In the genomic region with DNA sequence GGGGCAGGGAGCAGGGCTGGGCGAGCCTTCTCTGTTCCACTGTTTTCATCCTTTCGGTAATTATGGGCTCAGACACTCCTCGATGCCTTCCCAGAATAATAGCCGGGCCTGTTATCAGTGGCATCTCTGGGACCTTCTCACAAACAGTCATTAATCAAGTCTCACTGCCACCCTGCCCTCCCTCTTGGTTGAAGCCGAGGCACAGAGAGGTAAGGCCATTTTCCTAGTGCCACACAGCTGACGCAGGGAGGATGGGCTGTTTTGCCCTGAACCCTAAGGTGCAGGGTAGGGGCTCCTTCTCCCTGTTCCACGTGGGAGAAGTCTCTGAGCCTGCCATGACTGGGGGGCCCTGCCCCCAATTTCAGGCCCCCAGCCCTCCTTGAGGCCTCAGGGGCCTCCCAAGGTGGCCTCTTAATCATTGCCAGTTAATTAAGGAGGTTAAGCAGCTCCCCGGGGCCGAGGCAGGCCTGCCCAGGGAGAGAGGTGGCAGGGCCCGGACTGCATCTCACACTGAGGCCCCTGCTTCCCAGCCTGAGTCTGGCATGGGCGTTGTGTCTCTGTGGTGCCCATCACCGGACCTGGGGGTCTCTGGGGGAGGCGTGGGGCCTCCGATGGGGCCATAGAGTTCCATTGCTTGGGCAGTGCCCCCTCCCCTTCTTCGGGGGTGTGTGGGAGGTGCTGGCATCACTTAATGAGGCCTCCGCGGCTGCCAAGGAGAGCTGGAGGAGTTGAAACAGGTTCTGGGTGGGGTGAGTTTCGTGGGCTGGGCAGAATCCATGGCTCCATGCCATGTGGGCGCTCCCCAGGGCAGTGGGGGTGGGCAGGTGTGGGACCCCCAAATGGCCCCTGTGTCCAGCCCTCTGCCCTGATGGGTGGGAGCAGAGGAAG, we compare ENCODE assay signal across 20 cellular contexts. TPM values are rescaled to one million over a fixed set of nuclear protein-coding genes. Genes with fewer than 3 reads are reported as not detected.
A peak's percentile ranks its signal among the peaks of the same experiment; 100 is the strongest.
DNase-seq lines count a peak whose midpoint lies in the region; TF ChIP-seq lines count a peak whose summit lies in the region.
"Had no signal": no experiment of that assay in that cellular context is flagged by ENCODE, and none has a peak within 500 bp of the region (broad histone marks: within the 10 kb centered on the region; RNA-seq: fewer than 3 reads in every experiment).

No MANE protein-coding gene starts in this region.

- H3K4me2 ChIP-seq in mammary epithelial cell (ENCODE audit: insufficient read depth, low read depth, low read length) = no peak overlapping the region

- H3K27ac ChIP-seq in breast epithelium = peak overlapping the region; percentile 63 to 79
- no peak overlapping the region for H3K27ac ChIP-seq in mammary epithelial cell (ENCODE audit: insufficient read depth, low read depth, low read length)
- peak overlapping the region; percentile 57 for H3K27ac ChIP-seq in vagina
- H3K27ac ChIP-seq: SK-N-MC had no signal

- H3K36me3 Mint-ChIP-seq in MCF 10A (ENCODE audit: insufficient read depth, unreplicated experiment) = peaks cover 7% of the 10 kb centered on the region
- no peaks in the 10 kb centered on the region for H3K36me3 Mint-ChIP-seq in mesothelial cell of epicardium
- H3K36me3 Mint-ChIP-seq: CD8-positive, alpha-beta memory T cell had no signal

- intact Hi-C loops in breast epithelium (cut with DNase I; ENCODE audit: low total_unique reads) (no loop called here), MCF 10A (cut with micrococcal nuclease) (no loop called here), mammary epithelial cell (cut with micrococcal nuclease) (no loop called here), vagina (cut with DNase I) (no loop called here)

- dilution Hi-C loops in mammary epithelial cell (cut with HindIII; ENCODE audit: low sequenced_read_pairs) = loop anchor here (5.0 kb wide), 1 partner anchor 36 kb away; no protein-coding TSS in a partner anchor

- TF ChIP-seq POLR2A in breast epithelium (IDR thresholded peaks at IDR 0.05) = no peak
- TF ChIP-seq POLR2A in vagina (IDR thresholded peaks at IDR 0.05) = no peak

- H3K27me3 Mint-ChIP-seq in MCF 10A (ENCODE audit: insufficient read depth, unreplicated experiment) = no peaks in the 10 kb centered on the region
- no peaks in the 10 kb centered on the region for H3K27me3 Mint-ChIP-seq in mesothelial cell of epicardium (ENCODE audit: low read depth)

- peak overlapping the region; percentile 64 for H2AFZ ChIP-seq in mammary epithelial cell (ENCODE audit: low read depth, low read length)

- H3K9me3 ChIP-seq in breast epithelium (no peaks in the 10 kb centered on the region), mammary epithelial cell (replicated peaks; ENCODE audit: insufficient read depth, low read length) (no peaks in the 10 kb centered on the region), vagina (no peaks in the 10 kb centered on the region)
- H3K9me3 ChIP-seq: BLaER1 treated with 17β-estradiol and CSF1 and Interleukin-3, amounts not matched to agents 10 nM and 100 nM had no signal

- POLR2A ChIA-PET in MCF 10A (lab: Yijun Ruan, JAX) = no interaction called here

- H3K27ac Mint-ChIP-seq in MCF 10A (ENCODE audit: low read depth, unreplicated experiment) = no peak overlapping the region
- H3K27ac Mint-ChIP-seq in mesothelial cell of epicardium = peak overlapping the region; percentile 61
- H3K27ac Mint-ChIP-seq: HFFc6 had no signal

- H3K36me3 ChIP-seq in breast epithelium (no peaks in the 10 kb centered on the region), mammary epithelial cell (ENCODE audit: insufficient read depth, low read length) (no peaks in the 10 kb centered on the region), vagina (no peaks in the 10 kb centered on the region)
- H3K36me3 ChIP-seq: BLaER1 treated with 17β-estradiol and CSF1 and Interleukin-3, amounts not matched to agents 10 nM and 100 nM had no signal

- H3K4me3 ChIP-seq in breast epithelium = no peak overlapping the region
- H3K4me3 ChIP-seq in mammary epithelial cell (replicated peaks in 1 of 3; ENCODE audit: insufficient read depth in 1 of 3, low read depth in 2 of 3, low read length in 3 of 3) = no peak overlapping the region
- H3K4me3 ChIP-seq in vagina = no peak overlapping the region
- H3K4me3 ChIP-seq: BLaER1 treated with 17β-estradiol and CSF1 and Interleukin-3, amounts not matched to agents 10 nM and 100 nM; SK-N-MC had no signal

- TF ChIP-seq CTCF in breast epithelium (IDR thresholded peaks at IDR 0.05) = no peak
- TF ChIP-seq CTCF in MCF 10A (IDR thresholded peaks at IDR 0.05; ENCODE audit: unreplicated experiment) = no peak
- TF ChIP-seq CTCF in mammary epithelial cell (conservative IDR thresholded peaks at IDR 0.05 in 1 of 2, IDR thresholded peaks at IDR 0.05 in 1 of 2; ENCODE audit: extremely low read depth in 1 of 2, insufficient read depth in 1 of 2, low read depth in 1 of 2, low read length in 2 of 2) = no peak
- no peak for TF ChIP-seq CTCF in mesothelial cell of epicardium (IDR thresholded peaks at IDR 0.05; ENCODE audit: unreplicated experiment)
- no peak for TF ChIP-seq CTCF in vagina (IDR thresholded peaks at IDR 0.05)

- BruUV-seq in MCF 10A (replicated peaks; lab: Mats Ljungman, UMichigan) (no TSS peak), mammary epithelial cell (replicated peaks; lab: Mats Ljungman, UMichigan) (no TSS peak)

- H3K79me2 ChIP-seq in mammary epithelial cell (ENCODE audit: insufficient read depth, low read length) = no peaks in the 10 kb centered on the region

- H3K4me1 ChIP-seq in breast epithelium (peaks cover 0 to 14% of the 10 kb centered on the region in 2 donors), mammary epithelial cell (ENCODE audit: insufficient read depth, low read length) (peaks cover 14% of the 10 kb centered on the region), vagina (peaks cover 13% of the 10 kb centered on the region)

- no peaks in the 10 kb centered on the region for H4K20me1 ChIP-seq in mammary epithelial cell (ENCODE audit: insufficient read depth, low read length)
- H4K20me1 ChIP-seq: BLaER1 treated with 17β-estradiol and CSF1 and Interleukin-3, amounts not matched to agents 10 nM and 100 nM had no signal

- in situ Hi-C loops in mammary epithelial cell (cut with MboI; ENCODE audit: low sequenced_read_pairs in 2 of 2) = no loop called here

- H3K9me3 Mint-ChIP-seq in MCF 10A (ENCODE audit: unreplicated experiment) = no peaks in the 10 kb centered on the region
- no peaks in the 10 kb centered on the region for H3K9me3 Mint-ChIP-seq in mesothelial cell of epicardium
- H3K9me3 Mint-ChIP-seq: CD8-positive, alpha-beta memory T cell; HFFc6 had no signal

- no peak overlapping the region for H3K9ac ChIP-seq in mammary epithelial cell (ENCODE audit: insufficient read depth, low read length)

- 35% methylated on average over 7 of the region's 19 CpGs for WGBS in mammary epithelial cell (ENCODE audit: low coverage, missing lambda C conversion rate)

- CTCF ChIA-PET in MCF 10A (lab: Yijun Ruan, JAX) (interaction anchor here (0.6 to 1.6 kb wide), 3 partner anchors 10 to 1321 kb away, joined by 3 to 4 read pairs (median 4); no protein-coding TSS in a partner anchor), mammary epithelial cell (lab: Charles Lee; ENCODE audit: low non-redundant PET) (no interaction called here)

- no peak overlapping the region for H3K4me3 Mint-ChIP-seq in MCF 10A (ENCODE audit: unreplicated experiment)
- H3K4me3 Mint-ChIP-seq in mesothelial cell of epicardium = no peak overlapping the region
- H3K4me3 Mint-ChIP-seq: CD8-positive, alpha-beta memory T cell; HFFc6 had no signal

- no peaks in the 10 kb centered on the region for H3K4me1 Mint-ChIP-seq in MCF 10A (ENCODE audit: insufficient read depth, unreplicated experiment)
- H3K4me1 Mint-ChIP-seq in mesothelial cell of epicardium = peaks cover 4% of the 10 kb centered on the region
- H3K4me1 Mint-ChIP-seq: CD8-positive, alpha-beta memory T cell had no signal

- H3K27me3 ChIP-seq in breast epithelium (no peaks in the 10 kb centered on the region), mammary epithelial cell (ENCODE audit: insufficient read depth, low read length) (no peaks in the 10 kb centered on the region), vagina (no peaks in the 10 kb centered on the region)
- H3K27me3 ChIP-seq: BLaER1 treated with 17β-estradiol and CSF1 and Interleukin-3, amounts not matched to agents 10 nM and 100 nM had no signal

- no peak for DNase-seq in breast epithelium (ENCODE audit: low spot score in 2 of 2)
- no peak for DNase-seq in MCF 10A (ENCODE audit: unreplicated experiment)
- DNase-seq in mammary epithelial cell = no peak
- DNase-seq in mesothelial cell of epicardium (ENCODE audit: low spot score in 2 of 2, unreplicated experiment in 2 of 2) = no peak
- no peak for DNase-seq in vagina (ENCODE audit: extremely low spot score in 2 of 2)
- DNase-seq in AG20443 (ENCODE audit: low spot score) = no peak
- no peak for DNase-seq in GF-D8 (lab: John Stamatoyannopoulos, UW)
- no peak for DNase-seq in activated gamma-delta T cell (lab: John Stamatoyannopoulos, UW)
- DNase-seq: CD8-positive, alpha-beta memory T cell; DMS 273 treated with DMSO at 0.1 percent for 48 hours; GDM1; GOT3; HFFc6; NCI-H1417 treated with DMSO at 0.1 percent for 48 hours; NCI-H1930; NCI-H446; NCI-H748 treated with DMSO at 0.1 percent for 48 hours; PC-3 had no signal

RNA-seq across cellular contexts. Expression of a gene that starts 42.9 kb away (rescaled TPM):
- total RNA-seq in breast epithelium (100 to 1,000 TPM; 137 to 177 (median 149) TPM), MCF 10A (2022) (221 and 226 TPM in 2 replicates), mammary epithelial cell (100 to 1,000 TPM in 1 of 2 donors, 10 to 100 TPM in 1; 81.9 to 166 TPM), mesothelial cell of epicardium (23.1 to 26.0 TPM (median 25.6 TPM) in 3 replicates), vagina (264 TPM)
- polyA plus RNA-seq in mammary epithelial cell = 35.3 TPM
- polyA minus RNA-seq in mammary epithelial cell = 6.8 TPM
